9 cellular contexts compared by ENCODE assay signal in genomic region chr4:102541708-102542107, GRCh38. TPM values are rescaled to one million over a fixed set of nuclear protein-coding genes. Genes with fewer than 3 reads are reported as not detected.
DNase-seq lines count a peak whose midpoint lies in the region; ATAC-seq and TF ChIP-seq lines count a peak whose summit lies in the region.
"Had no signal": no experiment of that assay in that cellular context is flagged by ENCODE, and none has a peak within 500 bp of the region (broad histone marks: within the 10 kb centered on the region; RNA-seq: fewer than 3 reads in every experiment).

No MANE protein-coding gene starts in this region.

- WGBS in smooth muscle cell (ENCODE audit: low lambda C conversion rate), result 72% methylated on average over 4 of the region's 4 CpGs

- H3F3A ChIP-seq in smooth muscle cell (ENCODE audit: low read depth), result no peaks in the 10 kb centered on the region

- H3K4me2 ChIP-seq in smooth muscle cell, result no peak overlapping the region

- no peaks in the 10 kb centered on the region for H3K9me3 ChIP-seq in smooth muscle cell (replicated peaks; ENCODE audit: low read depth)
- H3K9me3 ChIP-seq: esophagus muscularis mucosa had no signal

- in situ Hi-C loops in brain microvascular endothelial cell (cut with HindIII; ENCODE audit: low pct_ligation_motif_present, low sequenced_read_pairs), result no loop called here

- no peaks in the 10 kb centered on the region for H3K79me2 ChIP-seq in smooth muscle cell (ENCODE audit: low read depth)

- H3K27ac ChIP-seq in brain microvascular endothelial cell (no peak overlapping the region), smooth muscle cell (ENCODE audit: low read depth) (no peak overlapping the region)
- H3K27ac ChIP-seq: esophagus muscularis mucosa had no signal

- H3K36me3 ChIP-seq in brain microvascular endothelial cell (replicated peaks), result peaks cover 13% of the 10 kb centered on the region
- H3K36me3 ChIP-seq in smooth muscle cell (ENCODE audit: low read depth), result peaks cover 5% of the 10 kb centered on the region

- no peaks in the 10 kb centered on the region for H4K20me1 ChIP-seq in smooth muscle cell (ENCODE audit: low read depth)

- DNase-seq in ELF-1 (ENCODE audit: low read depth, low spot score) (peak; percentile 34), HFF-Myc (ENCODE audit: extremely low read depth, low read depth) (no peak), brain microvascular endothelial cell (no peak), left lobe of liver (ENCODE audit: low spot score) (no peak), NCI-H2081 (lab: John Stamatoyannopoulos, UW) (no peak), AG08395 (ENCODE audit: low spot score) (no peak), smooth muscle cell (lab: John Stamatoyannopoulos, UW; ENCODE audit: unreplicated experiment) (no peak)
- DNase-seq: NCI-H146 had no signal

- H3K27me3 ChIP-seq in brain microvascular endothelial cell (replicated peaks) (no peaks in the 10 kb centered on the region), smooth muscle cell (ENCODE audit: low read depth) (no peaks in the 10 kb centered on the region)
- H3K27me3 ChIP-seq: esophagus muscularis mucosa had no signal

- H3K4me3 ChIP-seq in HFF-Myc (replicated peaks; ENCODE audit: low read depth, low read length) (no peak overlapping the region), brain microvascular endothelial cell (ENCODE audit: low read depth, low read length) (no peak overlapping the region), smooth muscle cell (no peak overlapping the region)
- H3K4me3 ChIP-seq: esophagus muscularis mucosa had no signal

- H3K4me1 ChIP-seq in smooth muscle cell (ENCODE audit: low read depth), result no peaks in the 10 kb centered on the region
- H3K4me1 ChIP-seq: esophagus muscularis mucosa had no signal

- no peak overlapping the region for H3K9ac ChIP-seq in smooth muscle cell (ENCODE audit: low read depth)

- peak; percentile 12 for TF ChIP-seq CTCF in HFF-Myc (IDR thresholded peaks at IDR 0.05; ENCODE audit: low read depth, low read length, missing control alignments)
- TF ChIP-seq CTCF in brain microvascular endothelial cell (IDR thresholded peaks at IDR 0.05; ENCODE audit: low read depth, low read length, missing control alignments), result peak; percentile 25
- TF ChIP-seq CTCF in smooth muscle cell (IDR thresholded peaks at IDR 0.05; ENCODE audit: borderline replicate concordance, insufficient read depth, poor library complexity, severe bottlenecking), result no peak

- H2AFZ ChIP-seq in smooth muscle cell (ENCODE audit: low read depth), result no peak overlapping the region

- ATAC-seq in left lobe of liver, result peak; percentile 29

RNA-seq across cellular contexts. Expression of gene NFKB1, which starts 40.5 kb away (rescaled TPM):
- 15.6 TPM for total RNA-seq in left lobe of liver
- 15.6 and 30.4 TPM in 2 replicates for total RNA-seq in smooth muscle cell
- 16.1 and 20.9 TPM in 2 replicates for polyA plus RNA-seq in smooth muscle cell
